Comparison of ENCODE assay signal across 5 cellular contexts in genomic region chr15:73130830-73131229, GRCh38.
"Had no signal": no experiment of that assay in that cellular context is flagged by ENCODE, and none has a peak within 500 bp of the region (broad histone marks: within the 10 kb centered on the region; RNA-seq: fewer than 3 reads in every experiment).

No MANE protein-coding gene starts in this region.

- H3K9me3 ChIP-seq: HAP-1 had no signal

- H3K36me3 ChIP-seq: HAP-1 had no signal

- H2AFZ ChIP-seq: GM23248 had no signal

- DNase-seq: GM23248, GOT3, H7, IMR-90 had no signal

- H3K9ac ChIP-seq: GM23248 had no signal

- H3K4me3 ChIP-seq: GM23248, HAP-1 had no signal

- H3K27ac ChIP-seq: GM23248 had no signal
